Comparison of ENCODE assay signal across 12 cellular contexts in the genomic region with DNA sequence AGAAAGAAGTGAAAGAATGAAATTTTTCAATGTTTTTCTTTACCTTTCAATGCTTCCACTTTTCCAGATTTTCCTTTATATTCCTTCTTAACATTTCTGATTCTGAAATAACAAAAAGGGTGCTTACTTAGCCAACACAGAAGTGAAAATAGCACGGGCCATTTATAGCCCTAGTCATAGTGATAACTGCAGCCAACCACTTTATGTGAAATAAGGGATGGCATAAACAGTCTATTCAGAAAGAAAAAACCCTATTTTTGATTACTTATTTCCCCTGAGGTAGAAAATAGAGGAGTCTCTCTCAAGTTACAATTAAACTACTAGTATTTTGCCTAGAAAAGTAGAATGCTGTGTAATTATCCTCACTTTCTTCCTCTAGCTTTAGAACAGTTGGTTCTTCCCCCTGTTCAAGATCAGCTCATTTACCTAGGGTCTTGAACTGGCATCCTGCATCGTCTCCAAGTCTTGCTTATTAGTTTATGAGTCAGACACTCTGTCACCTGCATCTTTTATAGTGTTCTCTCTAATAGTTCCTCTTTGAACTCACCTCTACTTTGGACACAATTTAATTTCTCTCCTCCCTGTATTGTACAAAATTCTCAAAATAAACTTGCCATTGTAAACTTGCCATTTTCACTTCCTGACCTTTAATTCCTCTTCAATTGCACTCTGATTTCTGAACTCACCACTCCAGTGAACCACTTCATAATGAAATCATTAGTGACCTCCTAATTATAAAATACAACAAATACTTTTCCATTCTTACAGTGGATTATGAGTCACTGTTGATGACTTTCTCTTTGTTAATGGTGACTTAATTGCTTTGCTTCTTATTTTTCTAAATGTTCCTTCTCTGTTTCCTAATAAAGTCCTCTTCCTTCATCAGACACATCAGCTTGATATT. TPM values are rescaled to one million over a fixed set of nuclear protein-coding genes. Genes with fewer than 3 reads are reported as not detected.
DNase-seq lines count a peak whose midpoint lies in the region; ATAC-seq, FAIRE-seq and TF ChIP-seq lines count a peak whose summit lies in the region.
"Had no signal": no experiment of that assay in that cellular context is flagged by ENCODE, and none has a peak within 500 bp of the region (broad histone marks: within the 10 kb centered on the region; RNA-seq: fewer than 3 reads in every experiment).

No MANE protein-coding gene starts in this region.

- DNase-seq in GM12864 (ENCODE audit: low read depth) = peak; percentile 48
- no peak for DNase-seq in activated B cell treated with CpG ODN at 0.5 μM for 24 hours
- no peak for DNase-seq in HEK293T (ENCODE audit: extremely low spot score)
- DNase-seq in urothelium cell line (ENCODE audit: low spot score) = no peak
- no peak for DNase-seq in D341Med (ENCODE audit: low spot score)
- DNase-seq in activated effector memory CD4-positive, alpha-beta T cell treated with Interleukin-2 at 50 U/mL for 16 hours = no peak
- DNase-seq: activated naive CD4-positive, alpha-beta T cell treated with anti-CD3 and anti-CD28 coated beads, Interleukin-2, amount 10 ng/mL, durations not matched to agents 7 days and 5 days; endodermal cell; nucleus accumbens; WERI-Rb-1 had no signal

- CTCF ChIA-PET in activated B cell treated with CpG ODN at 0.5 μM for 24 hours (lab: Charles Lee) = no interaction called here
- CTCF ChIA-PET in HEK293T (lab: Yijun Ruan, JAX) = no interaction called here

- peak overlapping the region; percentile 42 for H3K4me3 Mint-ChIP-seq in activated B cell treated with CpG ODN at 0.5 μM for 24 hours
- H3K4me3 Mint-ChIP-seq: activated naive CD4-positive, alpha-beta T cell treated with anti-CD3 and anti-CD28 coated beads, Interleukin-2, amount 10 ng/mL, durations not matched to agents 7 days and 5 days; endodermal cell had no signal

- no peak for TF ChIP-seq CTCF in GM12864 (IDR thresholded peaks at IDR 0.05; ENCODE audit: low read depth, low read length, missing control alignments)
- TF ChIP-seq CTCF in activated B cell treated with CpG ODN at 0.5 μM for 24 hours (IDR thresholded peaks at IDR 0.05) = no peak

- intact Hi-C loops in activated B cell treated with CpG ODN at 0.5 μM for 24 hours (cut with micrococcal nuclease) = loop anchor here (1.0 to 5.0 kb wide), 7 partner anchors 25 to 1301 kb away; a partner anchor contains a TSS

- ATAC-seq in GM19395 (IDR thresholded peaks at IDR 0.05; ENCODE audit: unreplicated experiment) (peak; percentile 52), HG02981 (IDR thresholded peaks at IDR 0.05; ENCODE audit: unreplicated experiment) (peak; percentile 41), activated B cell treated with CpG ODN at 0.5 μM for 24 hours (ENCODE audit: low read depth) (peak; percentile 41)

- peak overlapping the region; percentile 21; the same call in 1 of the 2 replicates for H3K4me3 ChIP-seq in GM12864 (ENCODE audit: low read depth, low read length)

- H3K4me1 Mint-ChIP-seq in activated B cell treated with CpG ODN at 0.5 μM for 24 hours = peaks cover 49% of the 10 kb centered on the region
- H3K4me1 Mint-ChIP-seq: activated naive CD4-positive, alpha-beta T cell treated with anti-CD3 and anti-CD28 coated beads, Interleukin-2, amount 10 ng/mL, durations not matched to agents 7 days and 5 days; endodermal cell had no signal

- H3K27me3 Mint-ChIP-seq in activated B cell treated with CpG ODN at 0.5 μM for 24 hours = no peaks in the 10 kb centered on the region
- H3K27me3 Mint-ChIP-seq: activated naive CD4-positive, alpha-beta T cell treated with anti-CD3 and anti-CD28 coated beads, Interleukin-2, amount 10 ng/mL, durations not matched to agents 7 days and 5 days had no signal

- POLR2A ChIA-PET in activated B cell treated with CpG ODN at 0.5 μM for 24 hours (lab: Charles Lee) = no interaction called here
- POLR2A ChIA-PET in HEK293T (lab: Yijun Ruan, JAX) = no interaction called here

- no peaks in the 10 kb centered on the region for H3K9me3 Mint-ChIP-seq in activated B cell treated with CpG ODN at 0.5 μM for 24 hours
- H3K9me3 Mint-ChIP-seq: activated naive CD4-positive, alpha-beta T cell treated with anti-CD3 and anti-CD28 coated beads, Interleukin-2, amount 10 ng/mL, durations not matched to agents 7 days and 5 days; endodermal cell had no signal

- no peaks in the 10 kb centered on the region for H3K36me3 Mint-ChIP-seq in activated B cell treated with CpG ODN at 0.5 μM for 24 hours (ENCODE audit: low read depth)
- H3K36me3 Mint-ChIP-seq: activated naive CD4-positive, alpha-beta T cell treated with anti-CD3 and anti-CD28 coated beads, Interleukin-2, amount 10 ng/mL, durations not matched to agents 7 days and 5 days had no signal

- no peak for FAIRE-seq in urothelium cell line (lab: Jason Lieb, UNC)

- H3K27ac Mint-ChIP-seq in activated B cell treated with CpG ODN at 0.5 μM for 24 hours = peak overlapping the region; percentile 79
- H3K27ac Mint-ChIP-seq: activated naive CD4-positive, alpha-beta T cell treated with anti-CD3 and anti-CD28 coated beads, Interleukin-2, amount 10 ng/mL, durations not matched to agents 7 days and 5 days; endodermal cell had no signal

TF ChIP-seq in HEK293T, 16 proteins besides CTCF, POLR2A, EP300 and RAD21:
- TF ChIP-seq FOXM1 (IDR thresholded peaks at IDR 0.05; ENCODE audit: borderline replicate concordance) (no peak), ELF4 (IDR thresholded peaks at IDR 0.05) (no peak), ZNF384 (IDR thresholded peaks at IDR 0.05) (no peak), SUZ12 (IDR thresholded peaks at IDR 0.05) (no peak), TARDBP (IDR thresholded peaks at IDR 0.05) (no peak), FOXA1 (IDR thresholded peaks at IDR 0.05) (no peak), SP1 (IDR thresholded peaks at IDR 0.05) (no peak), L3MBTL2 (conservative IDR thresholded peaks at IDR 0.05) (no peak), HDGF (IDR thresholded peaks at IDR 0.05; ENCODE audit: borderline replicate concordance) (no peak)

RNA-seq across cellular contexts. Expression of a gene that starts 23.6 kb away (rescaled TPM):
- total RNA-seq in activated B cell treated with CpG ODN at 0.5 μM for 24 hours = 3.3 and 4.4 TPM in 2 replicates
- total RNA-seq: endodermal cell had no signal

RNA-seq across cellular contexts. Expression of a gene that starts 57.4 kb away (rescaled TPM):
- total RNA-seq in activated B cell treated with CpG ODN at 0.5 μM for 24 hours = 0.04 and 0.10 TPM in 2 replicates
- total RNA-seq: endodermal cell had no signal
